1 cellular context compared by ENCODE assay signal in the genomic region with DNA sequence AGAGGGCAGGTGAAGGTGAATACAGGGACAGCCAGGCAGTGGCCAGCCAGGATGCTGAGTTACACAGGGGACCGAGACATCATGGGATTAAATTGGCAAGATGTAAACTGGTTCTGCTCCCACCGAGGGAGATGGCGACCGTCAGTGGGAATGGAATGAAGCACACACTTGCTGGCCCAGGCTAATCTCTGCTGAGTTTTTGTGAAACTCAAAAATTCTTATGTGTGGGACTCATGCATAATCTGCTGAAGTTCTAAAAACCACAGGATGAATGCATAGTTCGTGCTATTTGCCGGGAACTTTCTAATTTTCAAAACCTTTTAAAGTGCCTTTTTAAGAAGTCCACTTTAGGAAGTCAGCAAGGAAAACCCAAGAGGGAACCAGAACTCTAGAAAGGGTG.
TF ChIP-seq lines count a peak whose summit lies in the region.

No MANE protein-coding gene starts in this region.

TF ChIP-seq in IMR-90, 13 proteins besides CTCF, POLR2A, EP300 and RAD21:
- TF ChIP-seq SMC3 (IDR thresholded peaks at IDR 0.05; ENCODE audit: low read depth, low read length) (no peak), BHLHE40 (IDR thresholded peaks at IDR 0.05; ENCODE audit: low read depth, low read length) (no peak), CHD1 (IDR thresholded peaks at IDR 0.05; ENCODE audit: low read depth, low read length) (no peak), RCOR1 (IDR thresholded peaks at IDR 0.05; ENCODE audit: insufficient replicate concordance, low read length) (no peak), FOS (IDR thresholded peaks at IDR 0.05; ENCODE audit: low read depth, low read length) (no peak), RFX5 (IDR thresholded peaks at IDR 0.05; ENCODE audit: low read depth, low read length) (no peak), MAZ (IDR thresholded peaks at IDR 0.05; ENCODE audit: borderline replicate concordance, low read depth, low read length) (no peak), MXI1 (IDR thresholded peaks at IDR 0.05; ENCODE audit: borderline replicate concordance, low read depth, low read length) (no peak), CEBPB (IDR thresholded peaks at IDR 0.05; ENCODE audit: low read depth, low read length) (no peak), MAFK (IDR thresholded peaks at IDR 0.05; ENCODE audit: low read depth, low read length) (no peak), ELK1 (IDR thresholded peaks at IDR 0.05; ENCODE audit: borderline replicate concordance, low read depth, low read length) (no peak), NFE2L2 (IDR thresholded peaks at IDR 0.05; ENCODE audit: low read depth, low read length) (no peak)
- TF ChIP-seq, protein P1, sequence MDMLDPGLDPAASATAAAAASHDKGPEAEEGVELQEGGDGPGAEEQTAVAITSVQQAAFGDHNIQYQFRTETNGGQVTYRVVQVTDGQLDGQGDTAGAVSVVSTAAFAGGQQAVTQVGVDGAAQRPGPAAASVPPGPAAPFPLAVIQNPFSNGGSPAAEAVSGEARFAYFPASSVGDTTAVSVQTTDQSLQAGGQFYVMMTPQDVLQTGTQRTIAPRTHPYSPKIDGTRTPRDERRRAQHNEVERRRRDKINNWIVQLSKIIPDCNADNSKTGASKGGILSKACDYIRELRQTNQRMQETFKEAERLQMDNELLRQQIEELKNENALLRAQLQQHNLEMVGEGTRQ (IDR thresholded peaks at IDR 0.05; ENCODE audit: low read depth, low read length) = no peak
